In genomic region chr4:7650606-7651400, GRCh38 we compare ENCODE assay signal across 9 cellular contexts.
DNase-seq lines count a peak whose midpoint lies in the region; ATAC-seq and TF ChIP-seq lines count a peak whose summit lies in the region.
"Had no signal": no experiment of that assay in that cellular context is flagged by ENCODE, and none has a peak within 500 bp of the region (broad histone marks: within the 10 kb centered on the region; RNA-seq: fewer than 3 reads in every experiment).

No MANE protein-coding gene starts in this region.

- H3K4me1 Mint-ChIP-seq in activated naive CD8-positive, alpha-beta T cell treated with anti-CD3 and anti-CD28 coated beads, Interleukin-2, amount 10 ng/mL, durations not matched to agents 7 days and 5 days, result peaks cover 34% of the 10 kb centered on the region

- ATAC-seq in activated naive CD8-positive, alpha-beta T cell treated with anti-CD3 and anti-CD28 coated beads, Interleukin-2, amount 10 ng/mL, durations not matched to agents 7 days and 5 days (ENCODE audit: low read depth), result no peak
- no peak for ATAC-seq in HG03095 (IDR thresholded peaks at IDR 0.05; ENCODE audit: unreplicated experiment)

- peaks cover 4% of the 10 kb centered on the region for H3K36me3 Mint-ChIP-seq in activated naive CD8-positive, alpha-beta T cell treated with anti-CD3 and anti-CD28 coated beads, Interleukin-2, amount 10 ng/mL, durations not matched to agents 7 days and 5 days

- H2BK12ac ChIP-seq in mesenchymal stem cell (ENCODE audit: low read length in 2 of 2), result peak overlapping the region; percentile 89 to 95

- DNase-seq in COLO668 (lab: John Stamatoyannopoulos, UW; ENCODE audit: unreplicated experiment) (peak; percentile 4), mesenchymal stem cell (peak; percentile 81), thyroid gland (no peak), NCI-H1092 (lab: John Stamatoyannopoulos, UW) (no peak), NCI-H2081 (lab: John Stamatoyannopoulos, UW) (no peak)
- DNase-seq in activated naive CD8-positive, alpha-beta T cell treated with anti-CD3 and anti-CD28 coated beads, Interleukin-2, amount 10 ng/mL, durations not matched to agents 7 days and 5 days, result no peak

- H3K27me3 Mint-ChIP-seq in activated naive CD8-positive, alpha-beta T cell treated with anti-CD3 and anti-CD28 coated beads, Interleukin-2, amount 10 ng/mL, durations not matched to agents 7 days and 5 days, result peaks cover 8% of the 10 kb centered on the region

- peak overlapping the region; percentile 15 for H3K4me3 Mint-ChIP-seq in activated naive CD8-positive, alpha-beta T cell treated with anti-CD3 and anti-CD28 coated beads, Interleukin-2, amount 10 ng/mL, durations not matched to agents 7 days and 5 days

- H3K27me3 ChIP-seq in HUES6 (ENCODE audit: control insufficient read depth, insufficient read depth, low read length), result no peaks in the 10 kb centered on the region
- peaks cover 0 to 6% of the 10 kb centered on the region in 2 experiments for H3K27me3 ChIP-seq in mesenchymal stem cell (ENCODE audit: control insufficient read depth in 1 of 2, insufficient read depth in 1 of 2, low read length in 2 of 2)
- H3K27me3 ChIP-seq in thyroid gland, result no peaks in the 10 kb centered on the region

- peak overlapping the region; percentile 4 for H3K27ac Mint-ChIP-seq in activated naive CD8-positive, alpha-beta T cell treated with anti-CD3 and anti-CD28 coated beads, Interleukin-2, amount 10 ng/mL, durations not matched to agents 7 days and 5 days

- WGBS in mesenchymal stem cell, result 34% methylated on average over 19 of the region's 22 CpGs
- 59 to 78% methylated on average over 13 to 18 of the region's 22 CpGs for WGBS in thyroid gland, 2 donors

- H3K18ac ChIP-seq in mesenchymal stem cell (ENCODE audit: low read depth in 1 of 2, low read length in 2 of 2), result peak overlapping the region; percentile 88 to 93

- intact Hi-C loops in thyroid gland (cut with DNase I), result no loop called here

- no peak overlapping the region for H3K27ac ChIP-seq in HUES6 (ENCODE audit: low read depth, low read length)
- peak overlapping the region; percentile 81 for H3K27ac ChIP-seq in mesenchymal stem cell (ENCODE audit: low read length, poor library complexity, severe bottlenecking)
- no peak overlapping the region for H3K27ac ChIP-seq in thyroid gland
- H3K27ac ChIP-seq: thoracic aorta had no signal

- peak overlapping the region; percentile 78 for H2BK5ac ChIP-seq in mesenchymal stem cell (ENCODE audit: low read depth, low read length, poor library complexity, severe bottlenecking)

- peak overlapping the region; percentile 86 for H4K8ac ChIP-seq in mesenchymal stem cell (ENCODE audit: low read length)

- H3K9me3 Mint-ChIP-seq in activated naive CD8-positive, alpha-beta T cell treated with anti-CD3 and anti-CD28 coated beads, Interleukin-2, amount 10 ng/mL, durations not matched to agents 7 days and 5 days, result no peaks in the 10 kb centered on the region

- no peaks in the 10 kb centered on the region for H3K79me1 ChIP-seq in mesenchymal stem cell (replicated peaks; ENCODE audit: low read length, poor library complexity, severe bottlenecking)

- peak overlapping the region; percentile 57 for H2AK5ac ChIP-seq in mesenchymal stem cell (ENCODE audit: low read length, severe bottlenecking)

- TF ChIP-seq CTCF in thyroid gland (IDR thresholded peaks at IDR 0.05), result no peak

- H3K23ac ChIP-seq in mesenchymal stem cell (ENCODE audit: low read length in 2 of 2), result no peak overlapping the region

- H3K9ac ChIP-seq in HUES6 (ENCODE audit: low read length) (peak overlapping the region; percentile 38), mesenchymal stem cell (ENCODE audit: low read length) (peak overlapping the region; percentile 53)

- H3K4ac ChIP-seq in mesenchymal stem cell (ENCODE audit: low read depth in 1 of 2, low read length in 2 of 2), result peak overlapping the region; percentile 76 to 90

- TF ChIP-seq POLR2A in thyroid gland (IDR thresholded peaks at IDR 0.05), result no peak

- peak overlapping the region; percentile 92 for H2BK120ac ChIP-seq in mesenchymal stem cell (ENCODE audit: low read depth, low read length)

- H3K4me3 ChIP-seq in HUES6 (ENCODE audit: low read depth, low read length) (no peak overlapping the region), mesenchymal stem cell (ENCODE audit: insufficient read depth in 1 of 2, low read depth in 1 of 2, low read length in 2 of 2) (no peak overlapping the region), thyroid gland (replicated peaks in 1 of 3) (no peak overlapping the region)
- H3K4me3 ChIP-seq: thoracic aorta had no signal

- H3K36me3 ChIP-seq in HUES6 (ENCODE audit: control insufficient read depth, insufficient read depth, low read length), result no peaks in the 10 kb centered on the region
- H3K36me3 ChIP-seq in mesenchymal stem cell (ENCODE audit: control insufficient read depth in 1 of 2, insufficient read depth in 2 of 2, low read depth in 1 of 2, low read length in 2 of 2), result peaks cover 0 to 11% of the 10 kb centered on the region in 2 experiments
- no peaks in the 10 kb centered on the region for H3K36me3 ChIP-seq in thyroid gland
- H3K36me3 ChIP-seq: thoracic aorta had no signal

- H3K4me2 ChIP-seq in mesenchymal stem cell (ENCODE audit: low read length, poor library complexity, severe bottlenecking), result no peak overlapping the region

- H2AFZ ChIP-seq in mesenchymal stem cell (ENCODE audit: low read depth, low read length), result no peak overlapping the region

- POLR2A ChIA-PET in activated naive CD8-positive, alpha-beta T cell treated with anti-CD3 and anti-CD28 coated beads, Interleukin-2, amount 10 ng/mL, durations not matched to agents 7 days and 5 days (lab: Charles Lee), result no interaction called here

- H3K4me1 ChIP-seq in HUES6 (ENCODE audit: control insufficient read depth, insufficient read depth, low read length), result peaks cover 41% of the 10 kb centered on the region
- H3K4me1 ChIP-seq in mesenchymal stem cell (ENCODE audit: control insufficient read depth, insufficient read depth, low read depth, low read length), result peaks cover 74% of the 10 kb centered on the region
- peaks cover 12 to 23% of the 10 kb centered on the region in 2 donors for H3K4me1 ChIP-seq in thyroid gland

- peak overlapping the region; percentile 94 for H4K91ac ChIP-seq in mesenchymal stem cell (ENCODE audit: low read length)

- H3K9me3 ChIP-seq in HUES6 (ENCODE audit: control insufficient read depth, insufficient read depth, low read depth, low read length) (no peaks in the 10 kb centered on the region; the same call in 1 of the 2 replicates), mesenchymal stem cell (ENCODE audit: control insufficient read depth, low read length) (no peaks in the 10 kb centered on the region), thyroid gland (no peaks in the 10 kb centered on the region)
- H3K9me3 ChIP-seq: thoracic aorta had no signal

- H3K14ac ChIP-seq in mesenchymal stem cell (ENCODE audit: low read length in 2 of 2), result no peak overlapping the region

- H2BK15ac ChIP-seq in mesenchymal stem cell (ENCODE audit: low read depth, poor library complexity, severe bottlenecking), result peak overlapping the region; percentile 85

Comparison
In these comparisons a context has a peak if more than half of its experiments do, and no peak if none do; other contexts are left out.
1. DNase-seq: peak in COLO668 (single experiment) and mesenchymal stem cell (single experiment); none in activated naive CD8-positive, alpha-beta T cell treated with anti-CD3 and anti-CD28 coated beads, Interleukin-2, amount 10 ng/mL, durations not matched to agents 7 days and 5 days (single experiment), thyroid gland (0 of 2), NCI-H1092 (single experiment) and NCI-H2081 (0 of 2).